Comparison of ENCODE assay signal across 25 cellular contexts in genomic region chr1:194014004-194014403, GRCh38.
DNase-seq lines count a peak whose midpoint lies in the region; TF ChIP-seq lines count a peak whose summit lies in the region.
"Had no signal": no experiment of that assay in that cellular context is flagged by ENCODE, and none has a peak within 500 bp of the region (broad histone marks: within the 10 kb centered on the region; RNA-seq: fewer than 3 reads in every experiment).

No MANE protein-coding gene starts in this region.

- H3K9me3 ChIP-seq in SU-DHL-6 (ENCODE audit: insufficient read depth, low read length) (peaks cover 2% of the 10 kb centered on the region; the same call in 1 of the 2 replicates), smooth muscle cell (replicated peaks; ENCODE audit: low read depth) (no peaks in the 10 kb centered on the region), hepatocyte (ENCODE audit: low read depth) (no peaks in the 10 kb centered on the region)
- H3K9me3 ChIP-seq: heart left ventricle, left ventricle myocardium inferior, right atrium auricular region, thoracic aorta, vagina had no signal

- H3K79me2 ChIP-seq in SU-DHL-6 (ENCODE audit: insufficient read depth, low read length) (no peaks in the 10 kb centered on the region), smooth muscle cell (ENCODE audit: low read depth) (no peaks in the 10 kb centered on the region), hepatocyte (no peaks in the 10 kb centered on the region)

- H3K27me3 ChIP-seq in SU-DHL-6 (ENCODE audit: low read length) (no peaks in the 10 kb centered on the region), smooth muscle cell (ENCODE audit: low read depth) (no peaks in the 10 kb centered on the region), hepatocyte (no peaks in the 10 kb centered on the region)
- H3K27me3 ChIP-seq: dorsolateral prefrontal cortex, heart left ventricle, right atrium auricular region, vagina had no signal

- no peak overlapping the region for H3K27ac ChIP-seq in SU-DHL-6 (ENCODE audit: low read depth, low read length)
- H3K27ac ChIP-seq in smooth muscle cell (ENCODE audit: low read depth) = peak overlapping the region; percentile 58
- no peak overlapping the region for H3K27ac ChIP-seq in hepatocyte
- H3K27ac ChIP-seq: dorsolateral prefrontal cortex, heart left ventricle, HL-60, left ventricle myocardium inferior, right atrium auricular region, thoracic aorta, vagina had no signal

- H2AFZ ChIP-seq in SU-DHL-6 (ENCODE audit: low read depth, low read length, severe bottlenecking) = peak overlapping the region; percentile 18
- no peak overlapping the region for H2AFZ ChIP-seq in smooth muscle cell (ENCODE audit: low read depth)
- H2AFZ ChIP-seq in hepatocyte = no peak overlapping the region

- H3K9me2 ChIP-seq in SU-DHL-6 (replicated peaks; ENCODE audit: insufficient read depth, low read length) (no peaks in the 10 kb centered on the region), hepatocyte (replicated peaks; ENCODE audit: insufficient read depth) (no peaks in the 10 kb centered on the region)

- H3F3A ChIP-seq in SU-DHL-6 (ENCODE audit: insufficient read depth) (no peaks in the 10 kb centered on the region), smooth muscle cell (ENCODE audit: low read depth) (no peaks in the 10 kb centered on the region)

- no peak overlapping the region for H3K4me2 ChIP-seq in SU-DHL-6 (ENCODE audit: low read depth, low read length, poor library complexity, severe bottlenecking)
- no peak overlapping the region for H3K4me2 ChIP-seq in smooth muscle cell
- H3K4me2 ChIP-seq in hepatocyte = no peak overlapping the region

- H3K9ac ChIP-seq in SU-DHL-6 (ENCODE audit: low read length) (no peak overlapping the region), smooth muscle cell (ENCODE audit: low read depth) (no peak overlapping the region)

- H3K4me1 ChIP-seq in smooth muscle cell (ENCODE audit: low read depth) (no peaks in the 10 kb centered on the region), hepatocyte (ENCODE audit: insufficient read depth) (no peaks in the 10 kb centered on the region)
- H3K4me1 ChIP-seq: heart left ventricle, left ventricle myocardium inferior, right atrium auricular region, vagina had no signal

- TF ChIP-seq CTCF in SU-DHL-6 (IDR thresholded peaks at IDR 0.05; ENCODE audit: insufficient read depth, low read length, poor library complexity, severe bottlenecking) (no peak), fibroblast of pulmonary artery (IDR thresholded peaks at IDR 0.05; ENCODE audit: low read length, missing control alignments) (no peak), smooth muscle cell (IDR thresholded peaks at IDR 0.05; ENCODE audit: borderline replicate concordance, insufficient read depth, poor library complexity, severe bottlenecking) (no peak), hepatocyte (IDR thresholded peaks at IDR 0.05; ENCODE audit: poor library complexity) (no peak)

- H3K4me3 ChIP-seq in SU-DHL-6 (ENCODE audit: insufficient read depth, low read length, poor library complexity, severe bottlenecking) = no peak overlapping the region
- no peak overlapping the region for H3K4me3 ChIP-seq in fibroblast of pulmonary artery (replicated peaks; ENCODE audit: low read depth, low read length)
- no peak overlapping the region for H3K4me3 ChIP-seq in smooth muscle cell
- H3K4me3 ChIP-seq in hepatocyte = no peak overlapping the region
- H3K4me3 ChIP-seq: dorsolateral prefrontal cortex, heart left ventricle, left ventricle myocardium inferior, right atrium auricular region, thoracic aorta, vagina had no signal

- H4K20me1 ChIP-seq in SU-DHL-6 (ENCODE audit: low read depth, low read length) (no peaks in the 10 kb centered on the region), smooth muscle cell (ENCODE audit: low read depth) (no peaks in the 10 kb centered on the region), hepatocyte (ENCODE audit: insufficient read depth, poor library complexity, severe bottlenecking) (no peaks in the 10 kb centered on the region)

- 65% methylated on average over 2 of the region's 2 CpGs for WGBS in smooth muscle cell (ENCODE audit: low lambda C conversion rate)
- 69% methylated on average over 2 of the region's 2 CpGs for WGBS in hepatocyte (ENCODE audit: low lambda C conversion rate, missing lambda C conversion rate)

- DNase-seq in HPDE6-E6E7 (ENCODE audit: extremely low spot score) (peak; percentile 53), fibroblast of pulmonary artery (ENCODE audit: low read depth) (peak; percentile 24), smooth muscle cell (lab: John Stamatoyannopoulos, UW; ENCODE audit: unreplicated experiment) (no peak), superior temporal gyrus (ENCODE audit: extremely low spot score) (no peak), hepatocyte (ENCODE audit: low spot score) (no peak)
- no peak for DNase-seq in activated CD4-positive, alpha-beta T cell treated with anti-CD3 and anti-CD28 coated beads for 1 hour
- DNase-seq: activated CD4-positive, alpha-beta T cell treated with anti-CD3 and anti-CD28 coated beads for 4 hours; anterior cingulate cortex; dorsolateral prefrontal cortex; heart left ventricle; left ventricle myocardium inferior; naive thymus-derived CD4-positive, alpha-beta T cell; NCI-H1092; NCI-H187 treated with DMSO at 0.1 percent for 48 hours; OCI-M1; SIG-M5; stimulated activated CD4-positive, alpha-beta T cell treated with anti-CD3 and anti-CD28 coated beads, Interleukin-12 subunit alpha, Interleukin-12 subunit beta, amount 100 ng/mL, for 4 hours; stimulated activated CD4-positive, alpha-beta T cell treated with anti-CD3 and anti-CD28 coated beads, Interleukin-4, amount 100 ng/mL, for 24 hours; stimulated activated naive CD4-positive, alpha-beta T cell treated with Interleukin-2 at 50 U/mL for 16 hours; T-cell had no signal

- H3K36me3 ChIP-seq in SU-DHL-6 (ENCODE audit: low read length) (no peaks in the 10 kb centered on the region), smooth muscle cell (ENCODE audit: low read depth) (no peaks in the 10 kb centered on the region), hepatocyte (replicated peaks; ENCODE audit: insufficient read depth, low read depth) (no peaks in the 10 kb centered on the region)
- H3K36me3 ChIP-seq: heart left ventricle, left ventricle myocardium inferior, right atrium auricular region, thoracic aorta, vagina had no signal

Comparison
In these comparisons a context has a peak if more than half of its experiments do, and no peak if none do; other contexts are left out.
1. DNase-seq: peak in HPDE6-E6E7 (single experiment) and fibroblast of pulmonary artery (single experiment); none in smooth muscle cell (single experiment), superior temporal gyrus (single experiment), activated CD4-positive, alpha-beta T cell treated with anti-CD3 and anti-CD28 coated beads for 1 hour (single experiment) and hepatocyte (single experiment).